Comparison of ENCODE assay signal across 17 cellular contexts in the genomic region with DNA sequence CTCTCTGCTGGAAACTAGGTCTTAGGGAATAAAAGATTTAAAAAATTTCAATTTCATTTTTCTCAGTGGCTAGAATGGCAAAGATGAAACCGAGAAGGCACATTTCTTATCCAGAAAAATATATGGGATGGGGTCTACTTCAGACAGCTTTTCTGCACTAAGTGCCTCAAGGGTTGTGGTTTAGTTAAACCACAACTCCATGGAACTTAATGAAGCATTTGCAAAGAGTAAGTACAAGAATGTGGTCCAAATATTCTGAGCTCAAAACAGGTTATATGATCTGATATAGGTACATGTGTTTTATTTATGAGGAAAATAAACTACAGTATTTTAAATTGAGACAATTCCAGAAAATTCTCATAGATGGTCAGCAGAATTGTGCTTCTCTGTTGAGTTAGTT.
A peak's percentile ranks its signal among the peaks of the same experiment; 100 is the strongest.
DNase-seq lines count a peak whose midpoint lies in the region; ATAC-seq and TF ChIP-seq lines count a peak whose summit lies in the region.
"Had no signal": no experiment of that assay in that cellular context is flagged by ENCODE, and none has a peak within 500 bp of the region (broad histone marks: within the 10 kb centered on the region; RNA-seq: fewer than 3 reads in every experiment).

No MANE protein-coding gene starts in this region.

- peaks cover 33% of the 10 kb centered on the region for H3K4me1 Mint-ChIP-seq in HFFc6 (ENCODE audit: low read depth)
- H3K4me1 Mint-ChIP-seq in stimulated activated naive B cell treated with anti-CD40 and anti-IgM and Interleukin-4, amounts not matched to agents 10 μg/mL and 1 μg/mL and 100 μg/mL, for 72 hours, result peaks cover 0 to 13% of the 10 kb centered on the region in 2 donors
- H3K4me1 Mint-ChIP-seq: B cell had no signal

- no peaks in the 10 kb centered on the region for H3K27me3 Mint-ChIP-seq in HFFc6 (ENCODE audit: insufficient read depth)
- no peaks in the 10 kb centered on the region for H3K27me3 Mint-ChIP-seq in stimulated activated naive B cell treated with anti-CD40 and anti-IgM and Interleukin-4, amounts not matched to agents 10 μg/mL and 1 μg/mL and 100 μg/mL, for 72 hours
- H3K27me3 Mint-ChIP-seq: B cell had no signal

- no peak overlapping the region for H3K4me3 ChIP-seq in liver (ENCODE audit: low read depth in 1 of 3, low read length in 3 of 3)
- H3K4me3 ChIP-seq: SK-N-MC had no signal

- WGBS in liver, result 97% methylated on average over 1 of the region's 1 CpG

- no peaks in the 10 kb centered on the region for H3K36me3 ChIP-seq in liver (ENCODE audit: control insufficient read depth in 4 of 4, insufficient read depth in 3 of 4, low read depth in 1 of 4, low read length in 3 of 4)

- H3K27ac Mint-ChIP-seq in HFFc6, result peak overlapping the region; percentile 5; the same call in 1 of the 2 replicates
- no peak overlapping the region for H3K27ac Mint-ChIP-seq in stimulated activated naive B cell treated with anti-CD40 and anti-IgM and Interleukin-4, amounts not matched to agents 10 μg/mL and 1 μg/mL and 100 μg/mL, for 72 hours
- H3K27ac Mint-ChIP-seq: B cell had no signal

- H3K27me3 ChIP-seq in liver (ENCODE audit: control insufficient read depth in 4 of 4, insufficient read depth in 4 of 4, low read length in 3 of 4), result no peaks in the 10 kb centered on the region
- H3K27me3 ChIP-seq in foreskin keratinocyte, result no peaks in the 10 kb centered on the region

- no peaks in the 10 kb centered on the region for H3K36me3 Mint-ChIP-seq in HFFc6 (ENCODE audit: low read depth)
- H3K36me3 Mint-ChIP-seq in stimulated activated naive B cell treated with anti-CD40 and anti-IgM and Interleukin-4, amounts not matched to agents 10 μg/mL and 1 μg/mL and 100 μg/mL, for 72 hours, result no peaks in the 10 kb centered on the region

- no peak overlapping the region for H3K4me3 Mint-ChIP-seq in HFFc6
- H3K4me3 Mint-ChIP-seq in stimulated activated naive B cell treated with anti-CD40 and anti-IgM and Interleukin-4, amounts not matched to agents 10 μg/mL and 1 μg/mL and 100 μg/mL, for 72 hours, result no peak overlapping the region
- H3K4me3 Mint-ChIP-seq: B cell had no signal

- no peak for DNase-seq in HFFc6
- peak; percentile 66 for DNase-seq in astrocyte of the hippocampus (ENCODE audit: low read depth, low spot score)
- DNase-seq in stimulated activated naive B cell treated with anti-CD40 and anti-IgM and Interleukin-4, amounts not matched to agents 10 μg/mL and 1 μg/mL and 100 μg/mL, for 72 hours, result no peak
- no peak for DNase-seq in SHP77 treated with DMSO at 0.1 percent for 48 hours (lab: John Stamatoyannopoulos, UW)
- DNase-seq in foreskin keratinocyte, result no peak
- DNase-seq: COR-L47, DMS 273 treated with DMSO at 0.1 percent for 48 hours, NCI-H1092, NCI-H1436 treated with DMSO at 0.1 percent for 48 hours, NCI-H2029, NCI-H345, NCI-H524 treated with DMSO at 0.1 percent for 48 hours, PC-3 had no signal

- H3K4me1 ChIP-seq in liver (ENCODE audit: control insufficient read depth in 4 of 4, insufficient read depth in 4 of 4, low read length in 3 of 4) (peaks cover 5 to 15% (median 7%) of the 10 kb centered on the region in 4 donors), foreskin keratinocyte (no peaks in the 10 kb centered on the region)

- no peaks in the 10 kb centered on the region for H3K9me3 ChIP-seq in liver (ENCODE audit: control insufficient read depth in 4 of 4, low read length in 3 of 4)

- TF ChIP-seq CTCF in HFFc6 (IDR thresholded peaks at IDR 0.05) (no peak), liver (IDR thresholded peaks at IDR 0.05; ENCODE audit: low read depth, low read length, missing input control) (no peak), foreskin keratinocyte (conservative IDR thresholded peaks at IDR 0.05) (no peak)

- H3K27ac ChIP-seq in liver (ENCODE audit: low read depth in 1 of 2, low read length in 2 of 2) (peak overlapping the region; percentile 29 to 93), foreskin keratinocyte (no peak overlapping the region)
- H3K27ac ChIP-seq: SK-N-MC had no signal

- no peaks in the 10 kb centered on the region for H3K9me3 Mint-ChIP-seq in HFFc6
- no peaks in the 10 kb centered on the region for H3K9me3 Mint-ChIP-seq in stimulated activated naive B cell treated with anti-CD40 and anti-IgM and Interleukin-4, amounts not matched to agents 10 μg/mL and 1 μg/mL and 100 μg/mL, for 72 hours

- ATAC-seq in stimulated activated naive B cell treated with anti-CD40 and anti-IgM and Interleukin-4, amounts not matched to agents 10 μg/mL and 1 μg/mL and 100 μg/mL, for 72 hours (replicated peaks), result no peak
- ATAC-seq in foreskin keratinocyte, result no peak
- ATAC-seq in GM18909 (IDR thresholded peaks at IDR 0.05; ENCODE audit: poor library complexity, unreplicated experiment), result no peak
- ATAC-seq: PC-3 had no signal

- no peak overlapping the region for H3K9ac ChIP-seq in liver (ENCODE audit: low read depth in 1 of 2, low read length in 2 of 2)

- no peak for TF ChIP-seq RAD21 in liver (IDR thresholded peaks at IDR 0.05)

TF ChIP-seq in liver, 16 proteins besides CTCF, POLR2A, EP300 and RAD21:
- TF ChIP-seq, protein P1, sequence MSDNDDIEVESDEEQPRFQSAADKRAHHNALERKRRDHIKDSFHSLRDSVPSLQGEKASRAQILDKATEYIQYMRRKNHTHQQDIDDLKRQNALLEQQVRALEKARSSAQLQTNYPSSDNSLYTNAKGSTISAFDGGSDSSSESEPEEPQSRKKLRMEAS (IDR thresholded peaks at IDR 0.05), result no peak
- TF ChIP-seq ZBTB33 (IDR thresholded peaks at IDR 0.05) (no peak), RXRA (IDR thresholded peaks at IDR 0.05) (no peak), HNF4G (IDR thresholded peaks at IDR 0.05) (no peak)
